In the genomic region with DNA sequence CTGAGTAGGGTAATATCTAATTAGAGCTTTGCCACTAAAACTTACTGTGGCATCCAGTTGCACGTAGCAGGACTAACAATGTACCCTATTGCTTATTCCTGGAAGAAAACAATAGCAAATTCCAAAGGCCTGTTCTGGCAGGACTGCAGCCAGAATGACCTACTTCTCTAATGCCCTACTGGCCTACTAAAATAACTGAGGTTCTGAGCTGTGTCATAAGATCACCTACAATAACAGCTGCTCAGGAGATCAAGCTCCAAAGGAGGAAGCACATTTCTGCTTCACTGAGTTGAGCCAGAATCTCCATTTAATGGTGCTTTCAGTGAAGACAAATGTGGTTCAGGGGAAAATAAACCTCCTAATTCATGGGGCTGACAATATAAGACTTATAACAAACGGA, we compare ENCODE assay signal across 11 cellular contexts. TPM values are rescaled to one million over a fixed set of nuclear protein-coding genes. Genes with fewer than 3 reads are reported as not detected.
A peak's percentile ranks its signal among the peaks of the same experiment; 100 is the strongest.
DNase-seq lines count a peak whose midpoint lies in the region; ATAC-seq and TF ChIP-seq lines count a peak whose summit lies in the region.
"Had no signal": no experiment of that assay in that cellular context is flagged by ENCODE, and none has a peak within 500 bp of the region (broad histone marks: within the 10 kb centered on the region; RNA-seq: fewer than 3 reads in every experiment).

No MANE protein-coding gene starts in this region.

- TF ChIP-seq CTCF in fibroblast of the aortic adventitia (IDR thresholded peaks at IDR 0.05; ENCODE audit: insufficient read depth, low read length) (no peak), dorsolateral prefrontal cortex (IDR thresholded peaks at IDR 0.05 in 54 of 56, conservative IDR thresholded peaks at IDR 0.05 in 2 of 56; ENCODE audit: low read depth in 1 of 56, partially characterized antibody in 56 of 56) (no peak)

- ATAC-seq in GM21825 (IDR thresholded peaks at IDR 0.05; ENCODE audit: unreplicated experiment): no peak
- ATAC-seq: natural killer cell treated with Interleukin-12 subunit alpha and Interleukin-12 subunit beta and Interleukin-15 and Interleukin-18, amount 100 ng/mL, for 72 hours had no signal

- peak overlapping the region in 1 of 59 donors; percentile 7 for H3K27ac ChIP-seq in dorsolateral prefrontal cortex

- no peaks in the 10 kb centered on the region for H3K27me3 ChIP-seq in dorsolateral prefrontal cortex

- DNase-seq in HCEC 1CT (peak; percentile 28), SKM-1 (lab: John Stamatoyannopoulos, UW; ENCODE audit: unreplicated experiment) (peak; percentile 22), fibroblast of the aortic adventitia (ENCODE audit: low read depth) (peak; percentile 71), retina (peak; percentile 41), NCI-H2227 treated with DMSO at 0.1 percent for 48 hours (lab: John Stamatoyannopoulos, UW) (no peak), dorsolateral prefrontal cortex (no peak), cerebellum (ENCODE audit: low spot score) (no peak)
- DNase-seq: cortex of kidney; stimulated activated CD4-positive, alpha-beta T cell treated with anti-CD3 and anti-CD28 coated beads, Interleukin-4, amount 100 ng/mL, for 24 hours had no signal

- no peak overlapping the region for H3K4me3 ChIP-seq in fibroblast of the aortic adventitia (ENCODE audit: low read depth, low read length)
- no peak overlapping the region for H3K4me3 ChIP-seq in dorsolateral prefrontal cortex

- intact Hi-C loops in dorsolateral prefrontal cortex (cut with DNase I): no loop called here

RNA-seq across cellular contexts. Expression of a gene that starts 42.2 kb away (rescaled TPM):
- 0.98 and 2.4 TPM in 2 replicates for total RNA-seq in fibroblast of the aortic adventitia (ENCODE audit: low replicate concordance)
- total RNA-seq in dorsolateral prefrontal cortex: 10 to 100 TPM in 6 of 120 experiments, 1 to 10 TPM in 65, under 1 TPM in 40, not detected in 9; 0.26 to 53.1 (median 1.4) TPM
- total RNA-seq in cerebellum: 2.0 TPM

Comparison
In these comparisons a context has a peak if more than half of its experiments do, and no peak if none do; other contexts are left out.
1. DNase-seq: peak in HCEC 1CT (single experiment), SKM-1 (single experiment), fibroblast of the aortic adventitia (single experiment) and retina (single experiment); none in NCI-H2227 treated with DMSO at 0.1 percent for 48 hours (single experiment), dorsolateral prefrontal cortex (0 of 10) and cerebellum (single experiment).